In genomic region chr6:85866373-85866740, GRCh38 we compare ENCODE assay signal across 10 cellular contexts.
DNase-seq lines count a peak whose midpoint lies in the region; ATAC-seq and TF ChIP-seq lines count a peak whose summit lies in the region.
"Had no signal": no experiment of that assay in that cellular context is flagged by ENCODE, and none has a peak within 500 bp of the region (broad histone marks: within the 10 kb centered on the region; RNA-seq: fewer than 3 reads in every experiment).

No MANE protein-coding gene starts in this region.

- H3K4me1 ChIP-seq in PC-3 (ENCODE audit: insufficient read depth, low read length): peaks cover 20% of the 10 kb centered on the region
- peaks cover 20 to 45% (median 39%) of the 10 kb centered on the region in 4 donors for H3K4me1 ChIP-seq in esophagus muscularis mucosa
- H3K4me1 ChIP-seq in ovary (ENCODE audit: insufficient read depth): peaks cover 20% of the 10 kb centered on the region

- no peak for TF ChIP-seq POLR2A in esophagus muscularis mucosa (IDR thresholded peaks at IDR 0.05; ENCODE audit: low read depth)
- no peak for TF ChIP-seq POLR2A in ovary (IDR thresholded peaks at IDR 0.05)

- H3K27ac ChIP-seq in AG04450 (ENCODE audit: low read depth, low read length) (peak overlapping the region; percentile 61), PC-3 (ENCODE audit: low read length) (peak overlapping the region; percentile 33), esophagus muscularis mucosa (replicated peaks in 1 of 4) (peak overlapping the region; percentile 70 to 76 (median 74)), ovary (peak overlapping the region; percentile 63 to 78)

- TF ChIP-seq CTCF in AG04450 (IDR thresholded peaks at IDR 0.05; ENCODE audit: low read depth, low read length) (no peak), PC-3 (conservative IDR thresholded peaks at IDR 0.05; ENCODE audit: low read depth, low read length) (no peak), esophagus muscularis mucosa (IDR thresholded peaks at IDR 0.05) (no peak), ovary (IDR thresholded peaks at IDR 0.05) (no peak)

- no peaks in the 10 kb centered on the region for H3F3A ChIP-seq in PC-3 (ENCODE audit: low read length, unreplicated experiment)

- H3K4me2 ChIP-seq in PC-3 (ENCODE audit: low read length): peak overlapping the region; percentile 96

- intact Hi-C loops in PC-3 (cut with micrococcal nuclease) (loop anchor here (5.0 kb wide), 1 partner anchor 89 kb away; no protein-coding TSS in a partner anchor), esophagus muscularis mucosa (cut with DNase I) (no loop called here), ovary (cut with DNase I) (loop anchor here in 1 of 4 donors (10.0 kb wide), 1 partner anchor 102 kb away; no protein-coding TSS in a partner anchor)

- POLR2A ChIA-PET in AG04450 (lab: Yijun Ruan, JAX): interaction anchor here (1.8 kb wide), 1 partner anchor 188 kb away, joined by 10 read pairs; no protein-coding TSS in a partner anchor
- POLR2A ChIA-PET in PC-3 (lab: Charles Lee; ENCODE audit: unreplicated experiment): no interaction called here

- ATAC-seq in PC-3 (peak; percentile 51), GM18498 (IDR thresholded peaks at IDR 0.05; ENCODE audit: unreplicated experiment) (no peak), GM18519 (IDR thresholded peaks at IDR 0.05; ENCODE audit: low FRiP score, unreplicated experiment) (no peak)

- H4K20me1 ChIP-seq in PC-3 (ENCODE audit: low read length): no peaks in the 10 kb centered on the region

- no peak overlapping the region for H3K9ac ChIP-seq in PC-3 (ENCODE audit: low read length)

- H3K9me2 ChIP-seq in PC-3 (replicated peaks; ENCODE audit: low read length): no peaks in the 10 kb centered on the region

- H3K36me3 ChIP-seq in PC-3 (ENCODE audit: low read depth, low read length) (no peaks in the 10 kb centered on the region), esophagus muscularis mucosa (no peaks in the 10 kb centered on the region), ovary (no peaks in the 10 kb centered on the region)

- no peak for TF ChIP-seq EP300 in esophagus muscularis mucosa (IDR thresholded peaks at IDR 0.05)
- TF ChIP-seq EP300 in ovary (IDR thresholded peaks at IDR 0.05): no peak

- 31% methylated on average over 5 of the region's 5 CpGs for WGBS in esophagus muscularis mucosa
- 1 to 16% (median 7%) methylated on average over 5 of the region's 5 CpGs for WGBS in ovary, 3 donors

- no TSS peak for BruUV-seq in PC-3 (replicated peaks; lab: Mats Ljungman, UMichigan)

- no peaks in the 10 kb centered on the region for H3K79me2 ChIP-seq in PC-3 (ENCODE audit: low read length)

- H3K9me3 ChIP-seq in AG04450 (ENCODE audit: control insufficient read depth, insufficient read depth, low read length) (no peaks in the 10 kb centered on the region), PC-3 (ENCODE audit: low read length) (no peaks in the 10 kb centered on the region), esophagus muscularis mucosa (no peaks in the 10 kb centered on the region), ovary (no peaks in the 10 kb centered on the region)

- no peak for DNase-seq in AG04450 (ENCODE audit: low read depth, low spot score)
- no peak for DNase-seq in PC-3
- DNase-seq in esophagus muscularis mucosa (ENCODE audit: extremely low spot score): no peak
- peak in 1 of 5 donors; percentile 16 for DNase-seq in ovary
- no peak for DNase-seq in mucosa of gallbladder (ENCODE audit: low spot score)
- no peak for DNase-seq in cerebellum (ENCODE audit: low spot score)
- DNase-seq: CD8-positive, alpha-beta memory T cell; cortex of kidney had no signal

- H3K4me3 ChIP-seq in AG04450 (ENCODE audit: low read depth, low read length): peak overlapping the region; percentile 59
- peak overlapping the region; percentile 67 for H3K4me3 ChIP-seq in PC-3 (ENCODE audit: low read length)
- peak overlapping the region; percentile 43 to 61 (median 54) for H3K4me3 ChIP-seq in esophagus muscularis mucosa
- peak overlapping the region; percentile 45 for H3K4me3 ChIP-seq in ovary

- H3K27me3 ChIP-seq in AG04450 (ENCODE audit: control insufficient read depth, insufficient read depth, low read length) (no peaks in the 10 kb centered on the region), PC-3 (ENCODE audit: low read length) (no peaks in the 10 kb centered on the region), esophagus muscularis mucosa (no peaks in the 10 kb centered on the region), ovary (no peaks in the 10 kb centered on the region)

- CTCF ChIA-PET in AG04450 (lab: Charles Lee) (interaction anchor here (1.4 kb wide), 1 partner anchor 18 kb away, joined by 3 read pairs; no protein-coding TSS in a partner anchor), PC-3 (lab: Charles Lee) (no interaction called here)

- H2AFZ ChIP-seq in PC-3 (ENCODE audit: low read length): peak overlapping the region; percentile 72
